Comparison of ENCODE assay signal across 16 cellular contexts in the genomic region with DNA sequence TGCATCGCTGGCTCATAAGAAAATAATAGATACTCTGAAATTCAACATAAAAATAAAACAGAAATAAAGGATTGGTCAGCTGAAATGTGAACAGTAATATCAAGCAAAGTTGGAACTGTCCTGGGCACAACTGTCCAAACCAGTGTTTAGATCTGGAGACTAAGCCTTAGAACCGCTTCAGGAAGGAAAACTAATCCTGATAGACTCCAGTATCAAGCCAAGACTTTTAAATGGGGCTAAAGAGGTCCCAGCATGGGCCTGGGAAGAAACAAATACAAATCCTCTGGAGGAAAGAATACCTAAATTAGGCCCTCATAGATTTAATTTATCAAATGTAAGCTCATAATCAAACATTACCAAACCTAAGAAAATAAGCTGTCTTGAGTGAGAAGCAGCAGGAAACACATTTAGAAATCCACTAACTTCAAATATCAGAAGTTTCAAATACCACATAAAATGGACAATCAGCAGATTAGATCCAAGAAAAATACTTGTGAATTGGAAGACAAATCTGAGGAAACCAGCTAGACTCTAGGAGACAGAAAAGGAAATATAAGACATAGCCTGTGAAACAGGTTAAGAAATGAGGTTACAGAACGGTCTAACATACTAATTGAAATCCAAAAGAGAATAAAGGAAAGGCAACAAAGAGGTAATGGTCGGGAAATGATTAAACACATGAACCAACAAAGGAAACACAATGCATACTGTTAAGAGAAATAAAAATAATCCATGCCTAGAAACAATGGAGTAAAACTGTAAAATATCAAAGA.
"Had no signal": no experiment of that assay in that cellular context is flagged by ENCODE, and none has a peak within 500 bp of the region (broad histone marks: within the 10 kb centered on the region; RNA-seq: fewer than 3 reads in every experiment).

No MANE protein-coding gene starts in this region.

- ATAC-seq: stimulated activated effector memory CD8-positive, alpha-beta T cell treated with anti-CD3 and anti-CD28 coated beads, Interleukin-12 subunit alpha, Interleukin-12 subunit beta, amount 100 ng/mL, for 72 hours had no signal

- H3K9me3 ChIP-seq: colonic mucosa, tibial artery had no signal

- H3K4me1 Mint-ChIP-seq: neural crest cell had no signal

- H3K36me3 ChIP-seq: colonic mucosa had no signal

- H3K4me3 ChIP-seq: colonic mucosa, tibial artery had no signal

- H3K9me3 Mint-ChIP-seq: activated B cell treated with CpG ODN at 0.5 μM for 24 hours; activated T-helper 1 cell treated with anti-CD3 and anti-CD28 coated beads, Interleukin-12 subunit alpha, Interleukin-12 subunit beta, Interleukin-2, Interleukin-4 antibody, amounts not matched to agents 30 ng/mL and 10 ng/mL and 1 ng/mL, durations not matched to agents 14 hours and 24 hours and 36 hours; stimulated activated effector memory CD8-positive, alpha-beta T cell treated with anti-CD3 and anti-CD28 coated beads, Interleukin-12 subunit alpha, Interleukin-12 subunit beta, amount 100 ng/mL, for 72 hours had no signal

- H3K4me3 Mint-ChIP-seq: activated B cell treated with CpG ODN at 0.5 μM for 24 hours; activated T-helper 1 cell treated with anti-CD3 and anti-CD28 coated beads, Interleukin-12 subunit alpha, Interleukin-12 subunit beta, Interleukin-2, Interleukin-4 antibody, amounts not matched to agents 30 ng/mL and 10 ng/mL and 1 ng/mL, durations not matched to agents 14 hours and 24 hours and 36 hours; neural crest cell; stimulated activated effector memory CD8-positive, alpha-beta T cell treated with anti-CD3 and anti-CD28 coated beads, Interleukin-12 subunit alpha, Interleukin-12 subunit beta, amount 100 ng/mL, for 72 hours had no signal

- H2AFZ ChIP-seq: parathyroid adenoma had no signal

- H3K27me3 ChIP-seq: colonic mucosa, tibial artery had no signal

- H3K27ac Mint-ChIP-seq: activated B cell treated with CpG ODN at 0.5 μM for 24 hours; activated T-helper 1 cell treated with anti-CD3 and anti-CD28 coated beads, Interleukin-12 subunit alpha, Interleukin-12 subunit beta, Interleukin-2, Interleukin-4 antibody, amounts not matched to agents 30 ng/mL and 10 ng/mL and 1 ng/mL, durations not matched to agents 14 hours and 24 hours and 36 hours; stimulated activated effector memory CD8-positive, alpha-beta T cell treated with anti-CD3 and anti-CD28 coated beads, Interleukin-12 subunit alpha, Interleukin-12 subunit beta, amount 100 ng/mL, for 72 hours had no signal

- DNase-seq: activated B cell treated with CpG ODN at 0.5 μM for 24 hours; activated CD4-positive, alpha-beta T cell treated with anti-CD3 and anti-CD28 coated beads for 48 hours; activated CD8-positive, alpha-beta memory T cell treated with anti-CD3 and anti-CD28 coated beads, Interleukin-2, amount 50 U/mL, for 48 hours; activated naive CD4-positive, alpha-beta T cell; caudate nucleus; colonic mucosa; foreskin fibroblast; glutamatergic neuron; kidney glomerular epithelial cell; retina; SW 1271; tibial artery had no signal

- H3K27me3 Mint-ChIP-seq: activated B cell treated with CpG ODN at 0.5 μM for 24 hours had no signal

- H3K27ac ChIP-seq: colonic mucosa, parathyroid adenoma, tibial artery had no signal
